Comparison of ENCODE assay signal across 8 cellular contexts in the genomic region with DNA sequence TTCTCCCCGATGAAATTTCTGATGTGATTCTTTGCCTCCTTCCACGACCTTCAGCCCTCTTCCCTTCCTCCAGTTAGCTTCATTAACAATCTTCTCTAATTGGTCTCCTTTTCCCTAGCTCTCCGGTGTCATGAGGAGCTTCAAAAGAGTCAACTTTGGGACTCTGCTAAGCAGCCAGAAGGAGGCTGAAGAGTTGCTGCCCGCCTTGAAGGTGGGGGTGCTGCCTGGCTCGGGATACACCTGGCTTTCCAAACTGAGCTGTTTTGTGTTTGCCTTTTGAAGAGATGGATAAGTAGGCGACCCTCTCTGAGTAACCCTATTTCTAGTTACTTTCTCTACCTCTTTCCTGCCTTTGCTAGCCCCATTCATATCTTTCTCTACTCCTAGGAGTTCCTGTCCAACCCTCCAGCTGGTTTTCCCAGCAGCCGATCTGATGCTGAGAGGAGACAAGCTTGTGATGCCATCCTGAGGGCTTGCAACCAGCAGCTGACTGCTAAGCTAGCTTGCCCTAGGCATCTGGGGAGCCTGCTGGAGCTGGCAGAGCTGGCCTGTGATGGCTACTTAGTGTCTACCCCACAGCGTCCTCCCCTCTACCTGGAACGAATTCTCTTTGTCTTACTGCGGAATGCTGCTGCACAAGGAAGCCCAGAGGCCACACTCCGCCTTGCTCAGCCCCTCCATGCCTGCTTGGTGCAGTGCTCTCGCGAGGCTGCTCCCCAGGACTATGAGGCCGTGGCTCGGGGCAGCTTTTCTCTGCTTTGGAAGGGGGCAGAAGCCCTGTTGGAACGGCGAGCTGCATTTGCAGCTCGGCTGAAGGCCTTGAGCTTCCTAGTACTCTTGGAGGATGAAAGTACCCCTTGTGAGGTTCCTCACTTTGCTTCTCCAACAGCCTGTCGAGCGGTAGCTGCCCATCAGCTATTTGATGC. TPM values are rescaled to one million over a fixed set of nuclear protein-coding genes. Genes with fewer than 3 reads are reported as not detected.
DNase-seq lines count a peak whose midpoint lies in the region; ATAC-seq, FAIRE-seq and TF ChIP-seq lines count a peak whose summit lies in the region.

No MANE protein-coding gene starts in this region.

- peak overlapping the region; percentile 80 for H3K9ac ChIP-seq in H9 (ENCODE audit: extremely low read depth, insufficient read length, low read length)
- peak overlapping the region; percentile 66 for H3K9ac ChIP-seq in HepG2 (ENCODE audit: insufficient read depth, low read depth, low read length)

- peak; percentile 44 for ATAC-seq in HepG2
- no peak for ATAC-seq in HG03108 (IDR thresholded peaks at IDR 0.05; ENCODE audit: unreplicated experiment)

- H2AFZ ChIP-seq in H9 (ENCODE audit: low read length) (no peak overlapping the region), HepG2 (ENCODE audit: low read length) (peak overlapping the region; percentile 32)

- peaks cover 14% of the 10 kb centered on the region for H3K79me1 ChIP-seq in H9 (ENCODE audit: insufficient read depth, low read depth, low read length, poor library complexity, severe bottlenecking)

- no peak overlapping the region for H3K18ac ChIP-seq in H9 (ENCODE audit: insufficient read length, low read depth, low read length)

- no peak for TF ChIP-seq POLR2A in HepG2 (IDR thresholded peaks at IDR 0.05; ENCODE audit: insufficient read depth in 1 of 2, low read depth in 2 of 2, low read length in 2 of 2)
- no peak for TF ChIP-seq POLR2A in uterus (IDR thresholded peaks at IDR 0.05)

- peak overlapping the region; percentile 99 to 100 for H3K4me3 Mint-ChIP-seq in H9
- peak overlapping the region; percentile 99 for H3K4me3 Mint-ChIP-seq in activated naive CD8-positive, alpha-beta T cell

- H2BK20ac ChIP-seq in H9 (ENCODE audit: low read depth, low read length, poor library complexity, severe bottlenecking), result no peak overlapping the region

- H3K9me3 Mint-ChIP-seq in H9, result no peaks in the 10 kb centered on the region
- H3K9me3 Mint-ChIP-seq in activated naive CD8-positive, alpha-beta T cell (ENCODE audit: low read depth), result no peaks in the 10 kb centered on the region

- intact Hi-C loops in A673 (cut with micrococcal nuclease; ENCODE audit: unreplicated experiment) (loop anchor here (5.0 kb wide), 1 partner anchor 47 kb away; no protein-coding TSS in a partner anchor), HepG2 (cut with micrococcal nuclease; ENCODE audit: unreplicated experiment) (loop anchor here (1.0 kb wide), 1 partner anchor 56 kb away; no protein-coding TSS in a partner anchor), uterus (cut with DNase I; ENCODE audit: low total_unique reads) (no loop called here)

- H3K23ac ChIP-seq in H9 (ENCODE audit: insufficient read length, low read depth, low read length), result no peak overlapping the region

- TF ChIP-seq EP300 in HepG2 (IDR thresholded peaks at IDR 0.05; ENCODE audit: low read depth in 2 of 2, low read length in 2 of 2), result no peak
- TF ChIP-seq EP300 in HepG2 (CRISPR knock-in tag; IDR thresholded peaks at IDR 0.05; ENCODE audit: borderline replicate concordance), result no peak

- H3K79me2 ChIP-seq in H9 (ENCODE audit: insufficient read depth, low read length) (peaks cover 5% of the 10 kb centered on the region; the same call in 1 of the 2 replicates), HepG2 (ENCODE audit: insufficient read depth, low read length) (peaks cover 12% of the 10 kb centered on the region)

- H3K23me2 ChIP-seq in H9 (ENCODE audit: insufficient read length, low read depth, low read length, poor library complexity, severe bottlenecking), result peaks cover 6% of the 10 kb centered on the region

- TF ChIP-seq RAD21 in HepG2 (CRISPR knock-in tag; IDR thresholded peaks at IDR 0.05), result no peak

- H3K14ac ChIP-seq in H9 (ENCODE audit: insufficient read depth, low read length), result no peak overlapping the region

- H2AK5ac ChIP-seq in H9 (ENCODE audit: insufficient read length, low read length), result no peak overlapping the region

- H3K4me2 ChIP-seq in H9 (ENCODE audit: insufficient read depth, insufficient read length, low read length) (peak overlapping the region; percentile 88), HepG2 (ENCODE audit: low read depth, low read length) (peak overlapping the region; percentile 82)

- in situ Hi-C loops in HepG2 (cut with HindIII; ENCODE audit: extremely low pct_ligation_motif_present, low pct_unique_long_range_greater_than_20kb), result loop anchor here (5.0 kb wide), 1 partner anchor 52 kb away; no protein-coding TSS in a partner anchor

- no peak for FAIRE-seq in HepG2 (lab: Jason Lieb, UNC)

- H3K27ac ChIP-seq in A673 (ENCODE audit: low read depth, low read length, poor library complexity, severe bottlenecking), result peak overlapping the region; percentile 87
- H3K27ac ChIP-seq in H9 (ENCODE audit: insufficient read length, low read depth, low read length), result no peak overlapping the region
- H3K27ac ChIP-seq in HepG2 (ENCODE audit: extremely low read length, insufficient read depth, low read length), result peak overlapping the region; percentile 32
- H3K27ac ChIP-seq in uterus, result peak overlapping the region in 1 of 2 donors; percentile 72

- no peak for DNase-seq in A673 (ENCODE audit: low spot score)
- no peak for DNase-seq in H9
- no peak for DNase-seq in HepG2 (ENCODE audit: low spot score)
- no peak for DNase-seq in uterus
- DNase-seq in pons (ENCODE audit: low spot score), result no peak
- DNase-seq in mucosa of gallbladder (ENCODE audit: low spot score), result no peak

- BruUV-seq in A673 (replicated peaks; lab: Mats Ljungman, UMichigan) (TSS peak; percentile 85), HepG2 (replicated peaks; lab: Mats Ljungman, UMichigan) (TSS peak; percentile 87)

- no peak overlapping the region for H3K56ac ChIP-seq in H9 (ENCODE audit: insufficient read length, low read depth, low read length)

- peaks cover 43% of the 10 kb centered on the region for H3K36me3 ChIP-seq in A673 (ENCODE audit: insufficient read depth, low read length, poor library complexity, severe bottlenecking)
- peaks cover 5 to 6% of the 10 kb centered on the region in 2 experiments; a peak in 3 of 5 replicates for H3K36me3 ChIP-seq in HepG2 (replicated peaks in 1 of 2; ENCODE audit: control insufficient read depth in 1 of 2, insufficient read depth in 2 of 2, low read length in 2 of 2)
- H3K36me3 ChIP-seq in uterus, result no peaks in the 10 kb centered on the region

- TF ChIP-seq CTCF in A673 (conservative IDR thresholded peaks at IDR 0.05; ENCODE audit: low read depth, low read length), result no peak
- no peak for TF ChIP-seq CTCF in H9 (conservative IDR thresholded peaks at IDR 0.05)
- no peak for TF ChIP-seq CTCF in HepG2 (CRISPR knock-in tag; IDR thresholded peaks at IDR 0.05)
- no peak for TF ChIP-seq CTCF in uterus (IDR thresholded peaks at IDR 0.05)

- H4K8ac ChIP-seq in H9 (replicated peaks; ENCODE audit: insufficient read length, low read depth, low read length), result no peak overlapping the region

- H3K4me1 ChIP-seq in A673 (ENCODE audit: insufficient read depth, low read length, poor library complexity, severe bottlenecking) (peaks cover 18% of the 10 kb centered on the region), H9 (ENCODE audit: insufficient read depth, low read length) (no peaks in the 10 kb centered on the region; the same call in 1 of the 2 replicates), HepG2 (ENCODE audit: insufficient read depth, low read length) (peaks cover 28% of the 10 kb centered on the region), uterus (no peaks in the 10 kb centered on the region)

- no peak overlapping the region for H2BK12ac ChIP-seq in H9 (ENCODE audit: insufficient read length, low read depth, low read length)

- POLR2A ChIA-PET in A673 (lab: Charles Lee; ENCODE audit: low non-redundant PET) (interaction anchor here (0.7 kb wide), 1 partner anchor 169 kb away, joined by 3 read pairs; no protein-coding TSS in a partner anchor), HepG2 (lab: Yijun Ruan, JAX) (interaction anchor here (1.0 to 2.7 kb wide), 5 partner anchors 10 to 52 kb away, joined by 3 to 12 read pairs (median 3); partner anchors contain the start of genes AAAS, MYG1 and PFDN5)

- CTCF ChIA-PET in A673 (lab: Charles Lee), result interaction anchor here (1.3 kb wide), 1 partner anchor 57 kb away, joined by 3 read pairs; no protein-coding TSS in a partner anchor
- CTCF ChIA-PET in HepG2 (lab: Yijun Ruan, JAX; ENCODE audit: low intra/inter-chr PET ratio, low total read pairs), result interaction anchor here (0.9 kb wide), 1 partner anchor 56 kb away, joined by 5 read pairs; no protein-coding TSS in a partner anchor

- no peak overlapping the region for H2BK120ac ChIP-seq in H9 (ENCODE audit: low read depth, low read length, poor library complexity, severe bottlenecking)

- H3K27ac Mint-ChIP-seq in H9, result peak overlapping the region in 2 of 3 experiments; percentile 94 to 98; a peak in 3 of 7 replicates
- peak overlapping the region; percentile 98 for H3K27ac Mint-ChIP-seq in activated naive CD8-positive, alpha-beta T cell

- H3T11ph ChIP-seq in H9 (ENCODE audit: low read length), result no peak overlapping the region

- H3K4ac ChIP-seq in H9 (ENCODE audit: low read depth, low read length), result no peak overlapping the region

- peaks cover 21 to 32% (median 29%) of the 10 kb centered on the region in 3 experiments; a peak in 6 of 7 replicates for H3K36me3 Mint-ChIP-seq in H9 (ENCODE audit: insufficient read depth in 1 of 3, low read depth in 3 of 3)
- peaks cover 2% of the 10 kb centered on the region for H3K36me3 Mint-ChIP-seq in activated naive CD8-positive, alpha-beta T cell

- no CpG with 5 or more reads among the region's 20 CpGs for WGBS in H9 (ENCODE audit: extremely low coverage, insufficient read length, low lambda C conversion rate)
- 61% methylated on average over 19 of the region's 20 CpGs for WGBS in HepG2 (ENCODE audit: low lambda C conversion rate)

- no peak overlapping the region for H2BK5ac ChIP-seq in H9 (ENCODE audit: insufficient read length, low read length)

- peaks cover 25 to 28% of the 10 kb centered on the region in 2 experiments for H3K4me1 Mint-ChIP-seq in H9
- peaks cover 25% of the 10 kb centered on the region for H3K4me1 Mint-ChIP-seq in activated naive CD8-positive, alpha-beta T cell (ENCODE audit: low read depth)

- H4K5ac ChIP-seq in H9 (ENCODE audit: insufficient read length, low read depth, low read length), result no peak overlapping the region

- H3K4me3 ChIP-seq in A673 (ENCODE audit: low read depth, low read length, poor library complexity, severe bottlenecking) (peak overlapping the region; percentile 86), HepG2 (replicated peaks in 1 of 3; ENCODE audit: insufficient read depth in 1 of 3, low read depth in 2 of 3, low read length in 3 of 3) (peak overlapping the region; percentile 77 to 96 (median 91)), uterus (peak overlapping the region; percentile 44 to 59)

- no peaks in the 10 kb centered on the region for H3K9me3 ChIP-seq in A673 (ENCODE audit: low read depth, low read length, poor library complexity, severe bottlenecking)
- H3K9me3 ChIP-seq in H9 (ENCODE audit: control insufficient read depth, low read depth, low read length), result no peaks in the 10 kb centered on the region
- H3K9me3 ChIP-seq in HepG2 (ENCODE audit: low read length), result no peaks in the 10 kb centered on the region
- H3K9me3 ChIP-seq in uterus, result no peaks in the 10 kb centered on the region

- no peak overlapping the region for H4K91ac ChIP-seq in H9 (ENCODE audit: insufficient read length, low read depth, low read length)

- H4K20me1 ChIP-seq in H9 (ENCODE audit: control insufficient read depth, insufficient read depth, insufficient read length), result no peaks in the 10 kb centered on the region
- no peaks in the 10 kb centered on the region for H4K20me1 ChIP-seq in HepG2 (ENCODE audit: insufficient read depth, low read length)

- H3K27me3 Mint-ChIP-seq in H9 (ENCODE audit: low read depth), result no peaks in the 10 kb centered on the region; the same call in 1 of the 2 replicates
- H3K27me3 Mint-ChIP-seq in activated naive CD8-positive, alpha-beta T cell, result no peaks in the 10 kb centered on the region

- H2BK15ac ChIP-seq in H9 (ENCODE audit: low read depth, low read length), result no peak overlapping the region

- H3K27me3 ChIP-seq in A673 (replicated peaks; ENCODE audit: insufficient read depth, low read depth, low read length, poor library complexity) (no peaks in the 10 kb centered on the region), H9 (ENCODE audit: insufficient read depth, low read length) (no peaks in the 10 kb centered on the region), HepG2 (ENCODE audit: control insufficient read depth in 1 of 2, insufficient read depth in 2 of 2, low read length in 2 of 2) (no peaks in the 10 kb centered on the region), uterus (no peaks in the 10 kb centered on the region)

RNA-seq across cellular contexts. Expression of gene ESPL1, which starts 0.8 kb away (rescaled TPM):
- 99.1 and 105 TPM in 2 replicates for total RNA-seq in A673 (2021)
- 43.2 and 43.3 TPM in 2 replicates for total RNA-seq in H9 (2021)
- 11.5 and 11.6 TPM in 2 replicates for total RNA-seq in HepG2 (2016; rRNA removed; fragmentation: Illumina TruSeq; extraction: Trizol)
- total RNA-seq in HepG2 (2016; cell fraction: cytosol; rRNA removed; fragmentation: Illumina TruSeq; extraction: Trizol; ENCODE audit: low read depth), result 2.5 and 2.8 TPM in 2 replicates
- total RNA-seq in HepG2 (2016; cell fraction: insoluble cytoplasmic fraction; rRNA removed; fragmentation: Illumina TruSeq; extraction: Trizol), result 11.5 and 12.0 TPM in 2 replicates
- 3.1 and 4.2 TPM in 2 replicates for total RNA-seq in HepG2 (2016; cell fraction: membrane; rRNA removed; fragmentation: Illumina TruSeq; extraction: Trizol)
- total RNA-seq in HepG2 (2016; cell fraction: nucleus; rRNA removed; fragmentation: Illumina TruSeq; extraction: Trizol), result 16.7 and 24.8 TPM in 2 replicates
- 5.3 and 5.8 TPM in 2 replicates for polyA plus RNA-seq in HepG2 (2011; rRNA removed)
- 1.9 and 3.3 TPM in 2 replicates for polyA plus RNA-seq in HepG2 (2011; cell fraction: cytosol; rRNA removed)
- polyA plus RNA-seq in HepG2 (2011; cell fraction: nucleus; rRNA removed), result 22.2 and 36.2 TPM in 2 replicates
- 2.4 and 4.2 TPM in 2 replicates for polyA plus RNA-seq in HepG2 (2012)
- polyA plus RNA-seq in HepG2 (2016; cell fraction: cytosol; fragmentation: Illumina TruSeq; extraction: Trizol; ENCODE audit: low read depth), result 0.60 and 0.89 TPM in 2 replicates
- 5.1 and 8.7 TPM in 2 replicates for polyA plus RNA-seq in HepG2 (2016; cell fraction: insoluble cytoplasmic fraction; fragmentation: Illumina TruSeq; extraction: Trizol; ENCODE audit: low read depth)
- polyA plus RNA-seq in HepG2 (2016; cell fraction: membrane; fragmentation: Illumina TruSeq; extraction: Trizol; ENCODE audit: low read depth), result 1.7 and 1.8 TPM in 2 replicates
- 41.3 and 46.0 TPM in 2 replicates for polyA plus RNA-seq in HepG2 (2016; cell fraction: nucleus; fragmentation: Illumina TruSeq; extraction: Trizol; ENCODE audit: insufficient read depth, low read depth)
- 14.1 and 75.7 TPM in 2 replicates for polyA minus RNA-seq in HepG2 (2011; rRNA and poly(A)+ RNA removed; ENCODE audit: low replicate concordance)
- 2.5 and 3.9 TPM in 2 replicates for polyA minus RNA-seq in HepG2 (2011; cell fraction: cytosol; rRNA and poly(A)+ RNA removed)
- polyA minus RNA-seq in HepG2 (2011; cell fraction: nucleus; rRNA and poly(A)+ RNA removed), result 13.1 and 16.0 TPM in 2 replicates
- total RNA-seq in uterus, result 1 to 10 TPM in 1 of 4 donors, under 1 TPM in 1, not detected in 2; 0.12 to 4.5 TPM
- 1.5 TPM for total RNA-seq in mucosa of gallbladder

RNA-seq across cellular contexts. Expression of gene PFDN5, which starts 26.4 kb away (rescaled TPM):
- 268 and 288 TPM in 2 replicates for total RNA-seq in A673 (2021)
- total RNA-seq in H9 (2021), result 285 and 292 TPM in 2 replicates
- 462 and 578 TPM in 2 replicates for total RNA-seq in HepG2 (2016; rRNA removed; fragmentation: Illumina TruSeq; extraction: Trizol)
- 461 and 472 TPM in 2 replicates for total RNA-seq in HepG2 (2016; cell fraction: cytosol; rRNA removed; fragmentation: Illumina TruSeq; extraction: Trizol; ENCODE audit: low read depth)
- 478 and 604 TPM in 2 replicates for total RNA-seq in HepG2 (2016; cell fraction: insoluble cytoplasmic fraction; rRNA removed; fragmentation: Illumina TruSeq; extraction: Trizol)
- 502 and 534 TPM in 2 replicates for total RNA-seq in HepG2 (2016; cell fraction: membrane; rRNA removed; fragmentation: Illumina TruSeq; extraction: Trizol)
- 239 and 246 TPM in 2 replicates for total RNA-seq in HepG2 (2016; cell fraction: nucleus; rRNA removed; fragmentation: Illumina TruSeq; extraction: Trizol)
- polyA plus RNA-seq in HepG2 (2011; rRNA removed), result 440 and 449 TPM in 2 replicates
- polyA plus RNA-seq in HepG2 (2011; cell fraction: cytosol; rRNA removed), result 513 and 623 TPM in 2 replicates
- polyA plus RNA-seq in HepG2 (2011; cell fraction: nucleus; rRNA removed), result 505 and 601 TPM in 2 replicates
- 398 and 423 TPM in 2 replicates for polyA plus RNA-seq in HepG2 (2012)
- 472 and 500 TPM in 2 replicates for polyA plus RNA-seq in HepG2 (2016; cell fraction: cytosol; fragmentation: Illumina TruSeq; extraction: Trizol; ENCODE audit: low read depth)
- 484 and 533 TPM in 2 replicates for polyA plus RNA-seq in HepG2 (2016; cell fraction: insoluble cytoplasmic fraction; fragmentation: Illumina TruSeq; extraction: Trizol; ENCODE audit: low read depth)
- polyA plus RNA-seq in HepG2 (2016; cell fraction: membrane; fragmentation: Illumina TruSeq; extraction: Trizol; ENCODE audit: low read depth), result 441 and 460 TPM in 2 replicates
- polyA plus RNA-seq in HepG2 (2016; cell fraction: nucleus; fragmentation: Illumina TruSeq; extraction: Trizol; ENCODE audit: insufficient read depth, low read depth), result 433 and 469 TPM in 2 replicates
- polyA minus RNA-seq in HepG2 (2011; rRNA and poly(A)+ RNA removed; ENCODE audit: low replicate concordance), result 90.5 and 285 TPM in 2 replicates
- 52.1 and 57.1 TPM in 2 replicates for polyA minus RNA-seq in HepG2 (2011; cell fraction: cytosol; rRNA and poly(A)+ RNA removed)
- 96.6 and 129 TPM in 2 replicates for polyA minus RNA-seq in HepG2 (2011; cell fraction: nucleus; rRNA and poly(A)+ RNA removed)
- total RNA-seq in uterus, result 1,000 to 10,000 TPM in 2 of 4 donors, 100 to 1,000 TPM in 2; 347 to 1,573 (median 972) TPM
- 420 TPM for total RNA-seq in mucosa of gallbladder

RNA-seq across cellular contexts. Expression of gene MYG1, which starts 30.6 kb away (rescaled TPM):
- 102 and 111 TPM in 2 replicates for total RNA-seq in A673 (2021)
- 89.5 and 91.8 TPM in 2 replicates for total RNA-seq in H9 (2021)
- 58.0 and 62.6 TPM in 2 replicates for total RNA-seq in HepG2 (2016; rRNA removed; fragmentation: Illumina TruSeq; extraction: Trizol)
- total RNA-seq in HepG2 (2016; cell fraction: cytosol; rRNA removed; fragmentation: Illumina TruSeq; extraction: Trizol; ENCODE audit: low read depth), result 35.2 and 36.5 TPM in 2 replicates
- 58.1 and 59.2 TPM in 2 replicates for total RNA-seq in HepG2 (2016; cell fraction: insoluble cytoplasmic fraction; rRNA removed; fragmentation: Illumina TruSeq; extraction: Trizol)
- total RNA-seq in HepG2 (2016; cell fraction: membrane; rRNA removed; fragmentation: Illumina TruSeq; extraction: Trizol), result 45.1 and 51.7 TPM in 2 replicates
- total RNA-seq in HepG2 (2016; cell fraction: nucleus; rRNA removed; fragmentation: Illumina TruSeq; extraction: Trizol), result 28.7 and 35.7 TPM in 2 replicates
- polyA plus RNA-seq in HepG2 (2011; rRNA removed), result 38.6 and 40.7 TPM in 2 replicates
- 42.9 and 57.6 TPM in 2 replicates for polyA plus RNA-seq in HepG2 (2011; cell fraction: cytosol; rRNA removed)
- 32.2 and 36.0 TPM in 2 replicates for polyA plus RNA-seq in HepG2 (2011; cell fraction: nucleus; rRNA removed)
- polyA plus RNA-seq in HepG2 (2012), result 21.3 and 34.6 TPM in 2 replicates
- polyA plus RNA-seq in HepG2 (2016; cell fraction: cytosol; fragmentation: Illumina TruSeq; extraction: Trizol; ENCODE audit: low read depth), result 38.0 and 47.5 TPM in 2 replicates
- 49.2 and 59.1 TPM in 2 replicates for polyA plus RNA-seq in HepG2 (2016; cell fraction: insoluble cytoplasmic fraction; fragmentation: Illumina TruSeq; extraction: Trizol; ENCODE audit: low read depth)
- polyA plus RNA-seq in HepG2 (2016; cell fraction: membrane; fragmentation: Illumina TruSeq; extraction: Trizol; ENCODE audit: low read depth), result 39.2 and 41.9 TPM in 2 replicates
- 54.0 and 73.0 TPM in 2 replicates for polyA plus RNA-seq in HepG2 (2016; cell fraction: nucleus; fragmentation: Illumina TruSeq; extraction: Trizol; ENCODE audit: insufficient read depth, low read depth)
- 43.6 and 97.4 TPM in 2 replicates for polyA minus RNA-seq in HepG2 (2011; rRNA and poly(A)+ RNA removed; ENCODE audit: low replicate concordance)
- polyA minus RNA-seq in HepG2 (2011; cell fraction: cytosol; rRNA and poly(A)+ RNA removed), result 15.0 and 19.7 TPM in 2 replicates
- polyA minus RNA-seq in HepG2 (2011; cell fraction: nucleus; rRNA and poly(A)+ RNA removed), result 8.8 and 14.4 TPM in 2 replicates
- total RNA-seq in uterus, result 10 to 100 TPM; 10.2 to 59.3 (median 33.9) TPM
- total RNA-seq in mucosa of gallbladder, result 63.4 TPM

RNA-seq across cellular contexts. Expression of gene RARG, which starts 36.9 kb away (rescaled TPM):
- total RNA-seq in A673 (2021), result 14.0 and 20.3 TPM in 2 replicates
- 42.6 and 43.7 TPM in 2 replicates for total RNA-seq in H9 (2021)
- 0.77 and 0.91 TPM in 2 replicates for total RNA-seq in HepG2 (2016; rRNA removed; fragmentation: Illumina TruSeq; extraction: Trizol)
- total RNA-seq in HepG2 (2016; cell fraction: cytosol; rRNA removed; fragmentation: Illumina TruSeq; extraction: Trizol; ENCODE audit: low read depth), result 0.18 and 0.91 TPM in 2 replicates
- total RNA-seq in HepG2 (2016; cell fraction: insoluble cytoplasmic fraction; rRNA removed; fragmentation: Illumina TruSeq; extraction: Trizol), result 0.49 and 1.3 TPM in 2 replicates
- 0.90 and 1.1 TPM in 2 replicates for total RNA-seq in HepG2 (2016; cell fraction: membrane; rRNA removed; fragmentation: Illumina TruSeq; extraction: Trizol)
- 0.72 and 1.5 TPM in 2 replicates for total RNA-seq in HepG2 (2016; cell fraction: nucleus; rRNA removed; fragmentation: Illumina TruSeq; extraction: Trizol)
- polyA plus RNA-seq in HepG2 (2011; rRNA removed), result 1.5 and 1.6 TPM in 2 replicates
- polyA plus RNA-seq in HepG2 (2011; cell fraction: cytosol; rRNA removed), result 0.87 and 1.9 TPM in 2 replicates
- polyA plus RNA-seq in HepG2 (2011; cell fraction: nucleus; rRNA removed), result 3.2 and 4.1 TPM in 2 replicates
- polyA plus RNA-seq in HepG2 (2012), result 0.89 and 0.92 TPM in 2 replicates
- polyA plus RNA-seq in HepG2 (2016; cell fraction: cytosol; fragmentation: Illumina TruSeq; extraction: Trizol; ENCODE audit: low read depth), result 0.21 and 0.27 TPM in 2 replicates
- 1.0 and 1.1 TPM in 2 replicates for polyA plus RNA-seq in HepG2 (2016; cell fraction: insoluble cytoplasmic fraction; fragmentation: Illumina TruSeq; extraction: Trizol; ENCODE audit: low read depth)
- 0.57 and 0.81 TPM in 2 replicates for polyA plus RNA-seq in HepG2 (2016; cell fraction: membrane; fragmentation: Illumina TruSeq; extraction: Trizol; ENCODE audit: low read depth)
- 2.2 and 2.3 TPM in 2 replicates for polyA plus RNA-seq in HepG2 (2016; cell fraction: nucleus; fragmentation: Illumina TruSeq; extraction: Trizol; ENCODE audit: insufficient read depth, low read depth)
- 4.0 and 33.4 TPM in 2 replicates for polyA minus RNA-seq in HepG2 (2011; rRNA and poly(A)+ RNA removed; ENCODE audit: low replicate concordance)
- polyA minus RNA-seq in HepG2 (2011; cell fraction: cytosol; rRNA and poly(A)+ RNA removed), result 0.99 and 1.1 TPM in 2 replicates
- polyA minus RNA-seq in HepG2 (2011; cell fraction: nucleus; rRNA and poly(A)+ RNA removed), result 0.25 and 1.7 TPM in 2 replicates
- 10 to 100 TPM in 2 of 4 donors, 1 to 10 TPM in 2; 2.6 to 65.6 (median 28.9) TPM for total RNA-seq in uterus
- total RNA-seq in mucosa of gallbladder, result 41.8 TPM

RNA-seq across cellular contexts. Expression of gene AAAS, which starts 52.5 kb away (rescaled TPM):
- total RNA-seq in A673 (2021), result 94.2 and 104 TPM in 2 replicates
- total RNA-seq in H9 (2021), result 83.9 and 85.8 TPM in 2 replicates
- 47.6 and 49.9 TPM in 2 replicates for total RNA-seq in HepG2 (2016; rRNA removed; fragmentation: Illumina TruSeq; extraction: Trizol)
- total RNA-seq in HepG2 (2016; cell fraction: cytosol; rRNA removed; fragmentation: Illumina TruSeq; extraction: Trizol; ENCODE audit: low read depth), result 6.3 and 7.4 TPM in 2 replicates
- 49.9 and 52.5 TPM in 2 replicates for total RNA-seq in HepG2 (2016; cell fraction: insoluble cytoplasmic fraction; rRNA removed; fragmentation: Illumina TruSeq; extraction: Trizol)
- total RNA-seq in HepG2 (2016; cell fraction: membrane; rRNA removed; fragmentation: Illumina TruSeq; extraction: Trizol), result 10.6 and 11.1 TPM in 2 replicates
- total RNA-seq in HepG2 (2016; cell fraction: nucleus; rRNA removed; fragmentation: Illumina TruSeq; extraction: Trizol), result 41.2 and 46.6 TPM in 2 replicates
- 52.0 and 54.0 TPM in 2 replicates for polyA plus RNA-seq in HepG2 (2011; rRNA removed)
- 37.5 and 46.8 TPM in 2 replicates for polyA plus RNA-seq in HepG2 (2011; cell fraction: cytosol; rRNA removed)
- 182 and 197 TPM in 2 replicates for polyA plus RNA-seq in HepG2 (2011; cell fraction: nucleus; rRNA removed)
- polyA plus RNA-seq in HepG2 (2012), result 40.1 and 43.3 TPM in 2 replicates
- 6.0 and 6.9 TPM in 2 replicates for polyA plus RNA-seq in HepG2 (2016; cell fraction: cytosol; fragmentation: Illumina TruSeq; extraction: Trizol; ENCODE audit: low read depth)
- polyA plus RNA-seq in HepG2 (2016; cell fraction: insoluble cytoplasmic fraction; fragmentation: Illumina TruSeq; extraction: Trizol; ENCODE audit: low read depth), result 54.2 and 64.7 TPM in 2 replicates
- polyA plus RNA-seq in HepG2 (2016; cell fraction: membrane; fragmentation: Illumina TruSeq; extraction: Trizol; ENCODE audit: low read depth), result 9.0 and 9.4 TPM in 2 replicates
- polyA plus RNA-seq in HepG2 (2016; cell fraction: nucleus; fragmentation: Illumina TruSeq; extraction: Trizol; ENCODE audit: insufficient read depth, low read depth), result 70.0 and 70.8 TPM in 2 replicates
- polyA minus RNA-seq in HepG2 (2011; rRNA and poly(A)+ RNA removed; ENCODE audit: low replicate concordance), result 115 and 225 TPM in 2 replicates
- polyA minus RNA-seq in HepG2 (2011; cell fraction: cytosol; rRNA and poly(A)+ RNA removed), result 21.9 and 28.0 TPM in 2 replicates
- 39.3 and 48.9 TPM in 2 replicates for polyA minus RNA-seq in HepG2 (2011; cell fraction: nucleus; rRNA and poly(A)+ RNA removed)
- total RNA-seq in uterus, result 10 to 100 TPM; 12.3 to 52.2 (median 46.9) TPM
- 55.5 TPM for total RNA-seq in mucosa of gallbladder
